21 cellular contexts compared by ENCODE assay signal in the genomic region with DNA sequence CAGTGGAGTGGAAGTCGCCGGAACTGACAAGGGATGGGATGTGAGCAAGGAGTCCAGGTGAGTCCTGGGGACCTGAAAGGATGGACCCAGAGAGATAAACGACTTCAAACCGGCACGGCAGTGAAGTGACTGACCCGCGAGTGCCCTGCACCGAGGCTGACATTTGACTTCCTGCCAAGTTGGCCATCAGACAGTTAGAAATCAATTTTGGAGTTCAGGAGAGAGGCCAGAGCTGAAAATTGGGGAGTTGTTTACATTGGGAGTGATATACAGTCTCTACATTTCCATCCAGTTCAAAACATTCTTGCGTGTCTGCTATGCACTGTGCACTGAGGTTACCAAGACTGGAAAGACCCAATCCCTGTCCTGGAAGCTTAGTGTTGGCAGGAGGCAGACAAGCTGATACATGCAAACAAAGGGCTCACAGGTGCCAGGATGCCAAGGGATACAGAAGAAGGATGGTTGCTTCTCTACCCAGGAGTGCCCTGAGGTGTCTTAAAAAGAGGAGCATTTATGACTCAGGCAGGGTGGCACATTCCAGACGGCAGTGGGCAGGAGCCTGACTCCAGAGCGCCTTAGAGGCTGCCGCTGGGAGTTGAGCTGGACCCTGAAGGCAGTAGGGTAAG.
DNase-seq lines count a peak whose midpoint lies in the region; ATAC-seq, FAIRE-seq and TF ChIP-seq lines count a peak whose summit lies in the region.
"Had no signal": no experiment of that assay in that cellular context is flagged by ENCODE, and none has a peak within 500 bp of the region (broad histone marks: within the 10 kb centered on the region; RNA-seq: fewer than 3 reads in every experiment).

No MANE protein-coding gene starts in this region.

- no peaks in the 10 kb centered on the region for H3K4me1 ChIP-seq in H1 (replicated peaks in 1 of 4; ENCODE audit: control insufficient read depth in 3 of 4, insufficient read depth in 4 of 4, low read length in 3 of 4)
- H3K4me1 ChIP-seq: spleen had no signal

- no peaks in the 10 kb centered on the region for H3K23me2 ChIP-seq in H1 (ENCODE audit: low read depth, low read length)

- intact Hi-C loops in CD14-positive monocyte (cut with micrococcal nuclease): no loop called here

- POLR2A ChIA-PET in H1 (lab: Charles Lee; ENCODE audit: partially characterized antibody): interaction anchor here (0.8 kb wide), 1 partner anchor 11 kb away, joined by 3 read pairs; no protein-coding TSS in a partner anchor

- peaks cover 0 to 2% of the 10 kb centered on the region in 2 experiments for H4K20me1 ChIP-seq in H1 (replicated peaks in 1 of 2; ENCODE audit: control insufficient read depth in 1 of 2, insufficient read depth in 2 of 2, low read length in 2 of 2)
- H4K20me1 ChIP-seq: BLaER1 had no signal

- H3K9me3 ChIP-seq in H1 (ENCODE audit: insufficient read depth in 2 of 2, low read depth in 1 of 2, low read length in 1 of 2): no peaks in the 10 kb centered on the region

- no peak for TF ChIP-seq RAD21 in H1 (IDR thresholded peaks at IDR 0.05 in 1 of 2, conservative IDR thresholded peaks at IDR 0.05 in 1 of 2; ENCODE audit: low read depth in 2 of 2, low read length in 2 of 2)

- peak overlapping the region in 4 of 7 donors; percentile 9 to 59 (median 24) for H3K27ac Mint-ChIP-seq in CD14-positive monocyte
- peak overlapping the region; percentile 70 for H3K27ac Mint-ChIP-seq in nephron progenitor cell
- H3K27ac Mint-ChIP-seq: activated T-cell treated with anti-CD3 and anti-CD28 coated beads, Interleukin-2, amount 50 U/mL, for 24 hours had no signal

- no peaks in the 10 kb centered on the region for H3K79me2 ChIP-seq in H1 (ENCODE audit: control insufficient read depth in 1 of 2, insufficient read depth in 2 of 2, low read length in 2 of 2)

- H3K9me3 Mint-ChIP-seq in CD14-positive monocyte: peaks cover 5 to 10% (median 7%) of the 10 kb centered on the region in 7 donors
- peaks cover 9% of the 10 kb centered on the region for H3K9me3 Mint-ChIP-seq in nephron progenitor cell

- no peak overlapping the region for H3K14ac ChIP-seq in H1 (ENCODE audit: insufficient read length)

- H3K27ac ChIP-seq in H1 (ENCODE audit: low read depth, low read length): no peak overlapping the region
- H3K27ac ChIP-seq: BLaER1, spleen had no signal

- H3K36me3 ChIP-seq in H1 (ENCODE audit: control insufficient read depth in 2 of 4, insufficient read depth in 4 of 4, low read length in 3 of 4): peaks cover 0 to 1% (median under 1%) of the 10 kb centered on the region in 4 experiments; a peak in 4 of 8 replicates

- no peak overlapping the region for H3K56ac ChIP-seq in H1 (replicated peaks; ENCODE audit: insufficient read length, low read depth, low read length)

- H2BK15ac ChIP-seq in H1 (ENCODE audit: low read length): no peak overlapping the region

- no peaks in the 10 kb centered on the region for H3K27me3 ChIP-seq in H1 (replicated peaks in 1 of 4; ENCODE audit: control insufficient read depth in 3 of 4, extremely low read depth in 1 of 4, insufficient read depth in 3 of 4, low read length in 3 of 4)
- H3K27me3 ChIP-seq: BLaER1, spleen had no signal

- H2BK5ac ChIP-seq in H1 (ENCODE audit: low read depth, low read length): 0 out of 2 replicates have a peak overlapping the region, but pooled peaks have one; percentile 21

- ATAC-seq in HG02642 (IDR thresholded peaks at IDR 0.05; ENCODE audit: poor library complexity, unreplicated experiment): no peak

- no peaks in the 10 kb centered on the region for H3K27me3 Mint-ChIP-seq in CD14-positive monocyte (ENCODE audit: low read depth in 3 of 3)
- no peaks in the 10 kb centered on the region for H3K27me3 Mint-ChIP-seq in nephron progenitor cell (ENCODE audit: low read depth, poor library complexity)
- H3K27me3 Mint-ChIP-seq: activated T-cell treated with anti-CD3 and anti-CD28 coated beads, Interleukin-2, amount 50 U/mL, for 24 hours had no signal

- CTCF ChIA-PET in H1 (lab: Charles Lee; ENCODE audit: partially characterized antibody): interaction anchor here (0.8 to 1.2 kb wide), 3 partner anchors 43 to 284 kb away, joined by 3 to 5 read pairs (median 4); no protein-coding TSS in a partner anchor

- no peak overlapping the region for H2AFZ ChIP-seq in H1 (ENCODE audit: low read length)

- no peak for FAIRE-seq in H1 (lab: Jason Lieb, UNC)
- FAIRE-seq: GM12891, RCC 7860 had no signal

- H3K4me2 ChIP-seq in H1 (ENCODE audit: insufficient read depth in 1 of 2, low read depth in 2 of 2, low read length in 2 of 2): no peak overlapping the region
- H3K4me2 ChIP-seq: BLaER1 had no signal

- no peak overlapping the region for H2AK5ac ChIP-seq in H1 (ENCODE audit: low read depth, low read length)

- no peak overlapping the region for H2BK12ac ChIP-seq in H1 (ENCODE audit: low read depth, low read length)

- DNase-seq in CD14-positive monocyte (ENCODE audit: low spot score) (no peak), M059J (ENCODE audit: low read depth) (peak; percentile 80), H1 (ENCODE audit: low read depth in 1 of 2, low spot score in 2 of 2) (no peak), nephron progenitor cell (no peak), KG1 (lab: John Stamatoyannopoulos, UW) (no peak), NCI-H1417 treated with DMSO at 0.1 percent for 48 hours (lab: John Stamatoyannopoulos, UW) (no peak)
- DNase-seq: activated CD4-positive, alpha-beta T cell treated with anti-CD3 and anti-CD28 coated beads for 1 hour; activated gamma-delta T cell treated with Interleukin-2 at 50 U/mL for 16 hours; activated T-cell treated with anti-CD3 and anti-CD28 coated beads, Interleukin-2, amount 50 U/mL, for 24 hours; cortex of kidney; islet precursor cell; MM.1S; NCI-H1436 treated with DMSO at 0.1 percent for 48 hours; spleen; stimulated activated CD4-positive, alpha-beta T cell treated with anti-CD3 and anti-CD28 coated beads, Interleukin-2, amount 100 ng/mL, for 48 hours; stimulated activated naive CD4-positive, alpha-beta T cell; T-helper 1 cell had no signal

- WGBS in H1 (ENCODE audit: extremely low coverage in 1 of 2, insufficient coverage in 1 of 2, insufficient read length in 1 of 2, insufficient replicate concordance in 2 of 2, low coverage in 1 of 2, low lambda C conversion rate in 2 of 2, missing lambda C conversion rate in 1 of 2), 2 experiments: 97% methylated on average over 12 of the region's 12 CpGs; no CpG with 5 or more reads in 1 of the 2 experiments

- H3K23ac ChIP-seq in H1 (ENCODE audit: insufficient read length): no peak overlapping the region

- no peak overlapping the region for H4K5ac ChIP-seq in H1 (ENCODE audit: insufficient read length, low read depth, low read length)

- no peaks in the 10 kb centered on the region for H3K79me1 ChIP-seq in H1 (ENCODE audit: low read depth, low read length)

- H3K4me3 Mint-ChIP-seq in CD14-positive monocyte (no peak overlapping the region), nephron progenitor cell (no peak overlapping the region)
- H3K4me3 Mint-ChIP-seq: activated T-cell treated with anti-CD3 and anti-CD28 coated beads, Interleukin-2, amount 50 U/mL, for 24 hours had no signal

- no peak overlapping the region for H3K4ac ChIP-seq in H1 (replicated peaks; ENCODE audit: insufficient read length, low read depth, low read length)

- no peak overlapping the region for H3K18ac ChIP-seq in H1 (ENCODE audit: extremely low read depth, low read length)

- no peak overlapping the region for H2BK20ac ChIP-seq in H1 (ENCODE audit: low read length)

- H3K36me3 Mint-ChIP-seq in CD14-positive monocyte (peaks cover 6 to 8% of the 10 kb centered on the region in 2 donors), nephron progenitor cell (ENCODE audit: low read depth) (peaks cover 30% of the 10 kb centered on the region)

- H2BK120ac ChIP-seq in H1 (replicated peaks; ENCODE audit: low read depth, low read length): no peak overlapping the region

- no peak for TF ChIP-seq CTCF in CD14-positive monocyte (IDR thresholded peaks at IDR 0.05)
- no peak for TF ChIP-seq CTCF in H1 (IDR thresholded peaks at IDR 0.05; ENCODE audit: control extremely low read depth in 1 of 3, insufficient read depth in 1 of 3, low read depth in 1 of 3, low read length in 3 of 3)
- TF ChIP-seq CTCF in nephron progenitor cell (IDR thresholded peaks at IDR 0.05): no peak

- H4K8ac ChIP-seq in H1 (ENCODE audit: extremely low read depth, insufficient read depth, low read length): no peak overlapping the region

- no peak overlapping the region for H3K4me3 ChIP-seq in H1 (ENCODE audit: extremely low read depth in 1 of 4, insufficient read depth in 2 of 4, low read depth in 3 of 4, low read length in 4 of 4)
- H3K4me3 ChIP-seq: BLaER1, spleen had no signal

- H3K9ac ChIP-seq in H1 (replicated peaks in 1 of 4; ENCODE audit: extremely low read depth in 1 of 4, low read depth in 3 of 4, low read length in 3 of 4): no peak overlapping the region
- H3K9ac ChIP-seq: BLaER1 had no signal

- no peak for TF ChIP-seq POLR2A in H1 (IDR thresholded peaks at IDR 0.05; ENCODE audit: control extremely low read depth in 1 of 2, low read depth in 2 of 2, low read length in 2 of 2)

- H3K4me1 Mint-ChIP-seq in CD14-positive monocyte (no peaks in the 10 kb centered on the region), nephron progenitor cell (peaks cover 75% of the 10 kb centered on the region)

- no peak for TF ChIP-seq EP300 in H1 (IDR thresholded peaks at IDR 0.05; ENCODE audit: borderline replicate concordance in 1 of 2, low read depth in 2 of 2, low read length in 2 of 2)

- no peak overlapping the region for H4K91ac ChIP-seq in H1 (replicated peaks; ENCODE audit: insufficient read length, low read length)

TF ChIP-seq in H1, 55 proteins besides CTCF, POLR2A, EP300 and RAD21:
- TF ChIP-seq, protein P1, sequence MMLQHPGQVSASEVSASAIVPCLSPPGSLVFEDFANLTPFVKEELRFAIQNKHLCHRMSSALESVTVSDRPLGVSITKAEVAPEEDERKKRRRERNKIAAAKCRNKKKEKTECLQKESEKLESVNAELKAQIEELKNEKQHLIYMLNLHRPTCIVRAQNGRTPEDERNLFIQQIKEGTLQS (IDR thresholded peaks at IDR 0.05; ENCODE audit: insufficient read depth, low read depth, low read length): no peak
- TF ChIP-seq MAFK (IDR thresholded peaks at IDR 0.05; ENCODE audit: low read depth, low read length) (no peak), CHD1 (IDR thresholded peaks at IDR 0.05; ENCODE audit: low read depth, low read length) (no peak), TBP (IDR thresholded peaks at IDR 0.05; ENCODE audit: low read depth, low read length) (no peak), GTF2F1 (IDR thresholded peaks at IDR 0.05; ENCODE audit: borderline replicate concordance, low read depth, low read length) (no peak), ZNF274 (IDR thresholded peaks at IDR 0.05; ENCODE audit: borderline replicate concordance, extremely low read depth, low read length) (no peak)
- TF ChIP-seq, protein P2, sequence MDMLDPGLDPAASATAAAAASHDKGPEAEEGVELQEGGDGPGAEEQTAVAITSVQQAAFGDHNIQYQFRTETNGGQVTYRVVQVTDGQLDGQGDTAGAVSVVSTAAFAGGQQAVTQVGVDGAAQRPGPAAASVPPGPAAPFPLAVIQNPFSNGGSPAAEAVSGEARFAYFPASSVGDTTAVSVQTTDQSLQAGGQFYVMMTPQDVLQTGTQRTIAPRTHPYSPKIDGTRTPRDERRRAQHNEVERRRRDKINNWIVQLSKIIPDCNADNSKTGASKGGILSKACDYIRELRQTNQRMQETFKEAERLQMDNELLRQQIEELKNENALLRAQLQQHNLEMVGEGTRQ (IDR thresholded peaks at IDR 0.05; ENCODE audit: low read length): no peak
TF ChIP-seq in H1: peak in this region for 0.
